Comparison of ENCODE assay signal across 3 cellular contexts in the genomic region with DNA sequence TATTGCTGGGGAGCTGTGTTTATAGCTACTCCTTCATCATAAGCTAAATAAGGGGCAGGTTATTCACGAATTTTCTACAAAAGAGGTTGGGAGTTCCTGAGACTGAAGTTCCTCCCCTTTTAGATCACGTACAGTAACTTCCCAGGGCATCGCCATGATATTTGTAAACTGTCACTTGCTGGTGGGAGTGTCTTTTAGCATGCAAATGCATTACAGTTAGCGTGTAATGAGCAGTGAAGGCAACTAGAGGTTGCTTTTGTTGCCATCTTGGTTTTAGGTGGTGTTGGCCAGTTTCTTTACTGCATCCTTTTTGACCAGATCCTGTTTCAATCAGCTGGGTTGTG.
TF ChIP-seq lines count a peak whose summit lies in the region.

No MANE protein-coding gene starts in this region.

TF ChIP-seq in SK-N-SH, 30 proteins besides CTCF, POLR2A, EP300 and RAD21:
- TF ChIP-seq, protein P1, sequence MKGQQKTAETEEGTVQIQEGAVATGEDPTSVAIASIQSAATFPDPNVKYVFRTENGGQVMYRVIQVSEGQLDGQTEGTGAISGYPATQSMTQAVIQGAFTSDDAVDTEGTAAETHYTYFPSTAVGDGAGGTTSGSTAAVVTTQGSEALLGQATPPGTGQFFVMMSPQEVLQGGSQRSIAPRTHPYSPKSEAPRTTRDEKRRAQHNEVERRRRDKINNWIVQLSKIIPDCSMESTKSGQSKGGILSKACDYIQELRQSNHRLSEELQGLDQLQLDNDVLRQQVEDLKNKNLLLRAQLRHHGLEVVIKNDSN (IDR thresholded peaks at IDR 0.05; ENCODE audit: borderline replicate concordance, low read depth), result no peak
- no peak for TF ChIP-seq TEAD4 (IDR thresholded peaks at IDR 0.05; ENCODE audit: borderline replicate concordance, insufficient read depth)
- no peak for TF ChIP-seq EZH2phosphoT487 (IDR thresholded peaks at IDR 0.05; ENCODE audit: borderline replicate concordance, low read depth)
- TF ChIP-seq JUND (IDR thresholded peaks at IDR 0.05), result no peak
- no peak for TF ChIP-seq FOXM1 (IDR thresholded peaks at IDR 0.05; ENCODE audit: low read depth)
- TF ChIP-seq, protein P2, sequence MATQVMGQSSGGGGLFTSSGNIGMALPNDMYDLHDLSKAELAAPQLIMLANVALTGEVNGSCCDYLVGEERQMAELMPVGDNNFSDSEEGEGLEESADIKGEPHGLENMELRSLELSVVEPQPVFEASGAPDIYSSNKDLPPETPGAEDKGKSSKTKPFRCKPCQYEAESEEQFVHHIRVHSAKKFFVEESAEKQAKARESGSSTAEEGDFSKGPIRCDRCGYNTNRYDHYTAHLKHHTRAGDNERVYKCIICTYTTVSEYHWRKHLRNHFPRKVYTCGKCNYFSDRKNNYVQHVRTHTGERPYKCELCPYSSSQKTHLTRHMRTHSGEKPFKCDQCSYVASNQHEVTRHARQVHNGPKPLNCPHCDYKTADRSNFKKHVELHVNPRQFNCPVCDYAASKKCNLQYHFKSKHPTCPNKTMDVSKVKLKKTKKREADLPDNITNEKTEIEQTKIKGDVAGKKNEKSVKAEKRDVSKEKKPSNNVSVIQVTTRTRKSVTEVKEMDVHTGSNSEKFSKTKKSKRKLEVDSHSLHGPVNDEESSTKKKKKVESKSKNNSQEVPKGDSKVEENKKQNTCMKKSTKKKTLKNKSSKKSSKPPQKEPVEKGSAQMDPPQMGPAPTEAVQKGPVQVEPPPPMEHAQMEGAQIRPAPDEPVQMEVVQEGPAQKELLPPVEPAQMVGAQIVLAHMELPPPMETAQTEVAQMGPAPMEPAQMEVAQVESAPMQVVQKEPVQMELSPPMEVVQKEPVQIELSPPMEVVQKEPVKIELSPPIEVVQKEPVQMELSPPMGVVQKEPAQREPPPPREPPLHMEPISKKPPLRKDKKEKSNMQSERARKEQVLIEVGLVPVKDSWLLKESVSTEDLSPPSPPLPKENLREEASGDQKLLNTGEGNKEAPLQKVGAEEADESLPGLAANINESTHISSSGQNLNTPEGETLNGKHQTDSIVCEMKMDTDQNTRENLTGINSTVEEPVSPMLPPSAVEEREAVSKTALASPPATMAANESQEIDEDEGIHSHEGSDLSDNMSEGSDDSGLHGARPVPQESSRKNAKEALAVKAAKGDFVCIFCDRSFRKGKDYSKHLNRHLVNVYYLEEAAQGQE (IDR thresholded peaks at IDR 0.05; ENCODE audit: low read depth, low read length), result no peak
- TF ChIP-seq GABPA (IDR thresholded peaks at IDR 0.05; ENCODE audit: low read depth), result no peak
- no peak for TF ChIP-seq MXI1 (IDR thresholded peaks at IDR 0.05; ENCODE audit: low read depth, low read length)
- TF ChIP-seq YY1 (IDR thresholded peaks at IDR 0.05; ENCODE audit: low read depth), result no peak
TF ChIP-seq in SK-N-SH: peak in this region for 0.

TF ChIP-seq in SK-N-SH treated with all-trans-retinoic acid at 6 μM for 48 hours, 23 proteins besides CTCF, POLR2A, EP300 and RAD21:
- no peak for TF ChIP-seq ZFP3 (CRISPR knock-in tag; IDR thresholded peaks at IDR 0.05)
- TF ChIP-seq RARB (CRISPR knock-in tag; IDR thresholded peaks at IDR 0.05), result no peak
- TF ChIP-seq PPARA (CRISPR knock-in tag; IDR thresholded peaks at IDR 0.05; ENCODE audit: borderline replicate concordance), result no peak
- TF ChIP-seq OSR1 (CRISPR knock-in tag; IDR thresholded peaks at IDR 0.05), result no peak
- TF ChIP-seq ZC3H10 (CRISPR knock-in tag; IDR thresholded peaks at IDR 0.05), result no peak
- TF ChIP-seq ESRRG (CRISPR knock-in tag; IDR thresholded peaks at IDR 0.05), result no peak
- no peak for TF ChIP-seq ZNF565 (CRISPR knock-in tag; conservative IDR thresholded peaks at IDR 0.05; ENCODE audit: low read depth)
- TF ChIP-seq SNAI2 (CRISPR knock-in tag; IDR thresholded peaks at IDR 0.05), result no peak
- TF ChIP-seq TOX (CRISPR knock-in tag; IDR thresholded peaks at IDR 0.05; ENCODE audit: borderline replicate concordance), result no peak
- TF ChIP-seq, protein P3, sequence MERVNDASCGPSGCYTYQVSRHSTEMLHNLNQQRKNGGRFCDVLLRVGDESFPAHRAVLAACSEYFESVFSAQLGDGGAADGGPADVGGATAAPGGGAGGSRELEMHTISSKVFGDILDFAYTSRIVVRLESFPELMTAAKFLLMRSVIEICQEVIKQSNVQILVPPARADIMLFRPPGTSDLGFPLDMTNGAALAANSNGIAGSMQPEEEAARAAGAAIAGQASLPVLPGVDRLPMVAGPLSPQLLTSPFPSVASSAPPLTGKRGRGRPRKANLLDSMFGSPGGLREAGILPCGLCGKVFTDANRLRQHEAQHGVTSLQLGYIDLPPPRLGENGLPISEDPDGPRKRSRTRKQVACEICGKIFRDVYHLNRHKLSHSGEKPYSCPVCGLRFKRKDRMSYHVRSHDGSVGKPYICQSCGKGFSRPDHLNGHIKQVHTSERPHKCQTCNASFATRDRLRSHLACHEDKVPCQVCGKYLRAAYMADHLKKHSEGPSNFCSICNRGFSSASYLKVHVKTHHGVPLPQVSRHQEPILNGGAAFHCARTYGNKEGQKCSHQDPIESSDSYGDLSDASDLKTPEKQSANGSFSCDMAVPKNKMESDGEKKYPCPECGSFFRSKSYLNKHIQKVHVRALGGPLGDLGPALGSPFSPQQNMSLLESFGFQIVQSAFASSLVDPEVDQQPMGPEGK (CRISPR knock-in tag; IDR thresholded peaks at IDR 0.05; ENCODE audit: borderline replicate concordance), result no peak
- TF ChIP-seq, protein P4, sequence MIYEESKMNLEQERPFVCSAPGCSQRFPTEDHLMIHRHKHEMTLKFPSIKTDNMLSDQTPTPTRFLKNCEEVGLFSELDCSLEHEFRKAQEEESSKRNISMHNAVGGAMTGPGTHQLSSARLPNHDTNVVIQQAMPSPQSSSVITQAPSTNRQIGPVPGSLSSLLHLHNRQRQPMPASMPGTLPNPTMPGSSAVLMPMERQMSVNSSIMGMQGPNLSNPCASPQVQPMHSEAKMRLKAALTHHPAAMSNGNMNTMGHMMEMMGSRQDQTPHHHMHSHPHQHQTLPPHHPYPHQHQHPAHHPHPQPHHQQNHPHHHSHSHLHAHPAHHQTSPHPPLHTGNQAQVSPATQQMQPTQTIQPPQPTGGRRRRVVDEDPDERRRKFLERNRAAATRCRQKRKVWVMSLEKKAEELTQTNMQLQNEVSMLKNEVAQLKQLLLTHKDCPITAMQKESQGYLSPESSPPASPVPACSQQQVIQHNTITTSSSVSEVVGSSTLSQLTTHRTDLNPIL (CRISPR knock-in tag; IDR thresholded peaks at IDR 0.05; ENCODE audit: low read depth), result no peak
- TF ChIP-seq TCF4 (CRISPR knock-in tag; IDR thresholded peaks at IDR 0.05; ENCODE audit: borderline replicate concordance), result no peak

TF ChIP-seq in H1, 55 proteins besides CTCF, POLR2A, EP300 and RAD21:
- no peak for TF ChIP-seq RXRA (IDR thresholded peaks at IDR 0.05; ENCODE audit: insufficient read depth, low read depth, low read length)
- no peak for TF ChIP-seq BCL11A (IDR thresholded peaks at IDR 0.05; ENCODE audit: low read depth in 2 of 2, low read length in 2 of 2)
- no peak for TF ChIP-seq SIRT6 (IDR thresholded peaks at IDR 0.05; ENCODE audit: low read length)
- TF ChIP-seq CHD1 (IDR thresholded peaks at IDR 0.05; ENCODE audit: low read depth, low read length), result no peak
- no peak for TF ChIP-seq SP1 (IDR thresholded peaks at IDR 0.05; ENCODE audit: low read depth, low read length)
- no peak for TF ChIP-seq JUN (IDR thresholded peaks at IDR 0.05; ENCODE audit: low read depth, low read length)
- TF ChIP-seq BACH1 (IDR thresholded peaks at IDR 0.05; ENCODE audit: low read length), result no peak
- TF ChIP-seq RBBP5 (IDR thresholded peaks at IDR 0.05; ENCODE audit: borderline replicate concordance, low read depth, low read length), result no peak
